24 cellular contexts compared by ENCODE assay signal in genomic region chr18:67896471-67896870, GRCh38.
"Had no signal": no experiment of that assay in that cellular context is flagged by ENCODE, and none has a peak within 500 bp of the region (broad histone marks: within the 10 kb centered on the region; RNA-seq: fewer than 3 reads in every experiment).

No MANE protein-coding gene starts in this region.

- H3K4me2 ChIP-seq: PC-9 had no signal

- H2AFZ ChIP-seq: PC-9 had no signal

- DNase-seq: activated CD4-positive, alpha-beta T cell treated with anti-CD3 and anti-CD28 coated beads, Interleukin-2, amount 10 ng/mL, durations not matched to agents 7 days and 5 days; activated CD4-positive, alpha-beta T cell treated with anti-CD3 and anti-CD28 coated beads, Interleukin-2, amount 50 U/mL, for 48 hours; activated CD8-positive, alpha-beta T cell treated with anti-CD3 and anti-CD28 coated beads, Interleukin-2, amount 10 ng/mL, durations not matched to agents 7 days and 5 days; activated gamma-delta T cell; activated naive CD4-positive, alpha-beta T cell treated with Interleukin-2 at 50 U/mL for 16 hours; activated naive CD8-positive, alpha-beta T cell treated with anti-CD3 and anti-CD28 coated beads, Interleukin-2, amount 10 ng/mL, durations not matched to agents 7 days and 5 days; activated T-cell treated with anti-CD3 and anti-CD28 coated beads, Interleukin-2, amount 50 U/mL, for 24 hours; anterior cingulate cortex; NCI-H1092 treated with DMSO at 0.1 percent for 48 hours; NCI-H1417 treated with DMSO at 0.1 percent for 48 hours; NCI-H2029; NCI-H510A; NCI-H526; NCI-H748 treated with DMSO at 0.1 percent for 48 hours; NK-92 treated with Interleukin-12 subunit alpha and Interleukin-12 subunit beta, amount 100 ng/mL, for 24 hours; PC-9; SIG-M5; SW 1271; T-helper 1 cell; T1000 had no signal

- H3K4me3 ChIP-seq: PC-9 had no signal

- H3K27ac ChIP-seq: PC-9, RWPE1 had no signal

- FAIRE-seq: bronchial epithelial cell, RCC 7860, TTC549 had no signal
